Comparison of ENCODE assay signal across 8 cellular contexts in the genomic region with DNA sequence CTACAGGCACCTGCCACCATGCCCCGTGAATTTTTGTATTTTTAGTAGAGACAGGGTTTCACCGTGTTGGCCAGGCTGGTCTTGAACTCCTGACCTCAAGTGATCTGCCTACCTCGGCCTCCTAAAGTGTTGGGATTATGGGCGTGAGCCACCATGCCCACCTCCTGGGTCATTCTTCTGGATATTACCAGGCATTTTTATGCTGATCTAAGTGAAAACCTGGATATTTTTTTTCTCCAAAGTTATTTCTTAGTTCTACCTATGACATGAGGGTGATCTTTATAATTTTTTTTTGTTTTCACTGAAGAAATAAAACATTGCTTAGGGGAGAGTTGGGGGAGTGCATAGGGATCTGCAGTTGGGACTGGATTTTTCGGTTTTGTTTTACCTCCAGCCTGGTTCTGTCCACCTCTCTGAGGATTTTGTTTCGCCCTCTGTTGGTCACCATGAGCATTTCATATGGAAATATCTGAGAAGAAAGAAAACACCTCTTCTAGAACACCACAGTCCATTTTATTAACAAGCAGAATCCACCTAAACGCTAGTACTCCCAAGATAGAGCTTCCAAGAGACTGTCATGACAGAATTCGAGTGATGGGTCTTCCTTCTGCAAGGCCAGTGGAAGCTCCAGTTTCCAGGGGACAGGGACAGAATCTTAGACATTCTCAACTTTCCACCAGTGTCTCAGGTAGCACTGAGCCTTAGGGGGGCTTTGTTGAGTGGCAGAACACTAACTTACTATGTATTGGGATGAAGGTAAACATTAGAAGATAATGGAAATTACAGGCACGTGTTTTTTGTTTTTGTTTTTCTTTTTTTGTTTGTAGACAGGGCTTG. TPM values are rescaled to one million over a fixed set of nuclear protein-coding genes. Genes with fewer than 3 reads are reported as not detected.
DNase-seq lines count a peak whose midpoint lies in the region; ATAC-seq and TF ChIP-seq lines count a peak whose summit lies in the region.

No MANE protein-coding gene starts in this region.

- peak overlapping the region; percentile 72 for H3K27ac Mint-ChIP-seq in activated naive CD4-positive, alpha-beta T cell treated with anti-CD3 and anti-CD28 coated beads, Interleukin-2, amount 50 U/mL, for 24 hours
- H3K27ac Mint-ChIP-seq in activated naive CD4-positive, alpha-beta T cell treated with anti-CD3 and anti-CD28 coated beads, Interleukin-2, amount 50 U/mL, for 72 hours = peak overlapping the region in 1 of 2 donors; percentile 53
- H3K27ac Mint-ChIP-seq in type B pancreatic cell = peak overlapping the region; percentile 2

- H3K4me3 Mint-ChIP-seq in activated naive CD4-positive, alpha-beta T cell treated with anti-CD3 and anti-CD28 coated beads, Interleukin-2, amount 50 U/mL, for 24 hours = no peak overlapping the region
- H3K4me3 Mint-ChIP-seq in type B pancreatic cell = no peak overlapping the region

- H3K4me1 ChIP-seq in foreskin keratinocyte = no peaks in the 10 kb centered on the region

- H3K9me3 Mint-ChIP-seq in activated naive CD4-positive, alpha-beta T cell treated with anti-CD3 and anti-CD28 coated beads, Interleukin-2, amount 50 U/mL, for 24 hours = no peaks in the 10 kb centered on the region
- H3K9me3 Mint-ChIP-seq in activated naive CD4-positive, alpha-beta T cell treated with anti-CD3 and anti-CD28 coated beads, Interleukin-2, amount 50 U/mL, for 72 hours = no peaks in the 10 kb centered on the region
- no peaks in the 10 kb centered on the region for H3K9me3 Mint-ChIP-seq in type B pancreatic cell

- no peak for DNase-seq in activated naive CD4-positive, alpha-beta T cell treated with anti-CD3 and anti-CD28 coated beads, Interleukin-2, amount 50 U/mL, for 72 hours (ENCODE audit: low spot score in 2 of 2)
- DNase-seq in RKO (ENCODE audit: low spot score) (peak; percentile 6), foreskin keratinocyte (no peak), type B pancreatic cell (ENCODE audit: extremely low spot score, unreplicated experiment) (no peak), NCI-H2171 (lab: John Stamatoyannopoulos, UW) (no peak)

- H3K4me1 Mint-ChIP-seq in activated naive CD4-positive, alpha-beta T cell treated with anti-CD3 and anti-CD28 coated beads, Interleukin-2, amount 50 U/mL, for 24 hours = no peaks in the 10 kb centered on the region
- H3K4me1 Mint-ChIP-seq in type B pancreatic cell (ENCODE audit: unreplicated experiment) = peaks cover 4% of the 10 kb centered on the region

- peaks cover 29% of the 10 kb centered on the region for H3K36me3 Mint-ChIP-seq in activated naive CD4-positive, alpha-beta T cell treated with anti-CD3 and anti-CD28 coated beads, Interleukin-2, amount 50 U/mL, for 24 hours
- H3K36me3 Mint-ChIP-seq in activated naive CD4-positive, alpha-beta T cell treated with anti-CD3 and anti-CD28 coated beads, Interleukin-2, amount 50 U/mL, for 72 hours = peaks cover 18 to 29% of the 10 kb centered on the region in 2 donors
- peaks cover 37% of the 10 kb centered on the region for H3K36me3 Mint-ChIP-seq in type B pancreatic cell

- TF ChIP-seq CTCF in foreskin keratinocyte (conservative IDR thresholded peaks at IDR 0.05) (peak; percentile 76), type B pancreatic cell (conservative IDR thresholded peaks at IDR 0.05) (peak; percentile 75)

- H3K27ac ChIP-seq in foreskin keratinocyte = no peak overlapping the region

- H3K27me3 Mint-ChIP-seq in activated naive CD4-positive, alpha-beta T cell treated with anti-CD3 and anti-CD28 coated beads, Interleukin-2, amount 50 U/mL, for 24 hours = no peaks in the 10 kb centered on the region
- no peaks in the 10 kb centered on the region for H3K27me3 Mint-ChIP-seq in type B pancreatic cell

- no peaks in the 10 kb centered on the region for H3K27me3 ChIP-seq in foreskin keratinocyte

- no peak for ATAC-seq in activated naive CD4-positive, alpha-beta T cell treated with anti-CD3 and anti-CD28 coated beads, Interleukin-2, amount 50 U/mL, for 72 hours
- ATAC-seq in foreskin keratinocyte (peak; percentile 64), HG02623 (IDR thresholded peaks at IDR 0.05; ENCODE audit: unreplicated experiment) (no peak), GM21360 (IDR thresholded peaks at IDR 0.05; ENCODE audit: unreplicated experiment) (no peak)

RNA-seq across cellular contexts. Expression of a gene that starts 33.4 kb away (rescaled TPM):
- total RNA-seq in activated naive CD4-positive, alpha-beta T cell treated with anti-CD3 and anti-CD28 coated beads, Interleukin-2, amount 50 U/mL, for 72 hours = 1 to 10 TPM in 1 of 2 donors, under 1 TPM in 1; 0.98 to 2.7 TPM
- total RNA-seq in foreskin keratinocyte (53.8 and 58.4 TPM in 2 replicates), type B pancreatic cell (ENCODE audit: low replicate concordance) (1.9 and 6.4 TPM in 2 replicates)
- polyA plus RNA-seq in foreskin keratinocyte = 24.2 and 24.6 TPM in 2 replicates
